Comparison of ENCODE assay signal across 1 cellular context in genomic region chr11:70367071-70367470, GRCh38.
TF ChIP-seq lines count a peak whose summit lies in the region.

No MANE protein-coding gene starts in this region.

TF ChIP-seq in IMR-90, 13 proteins besides CTCF, POLR2A, EP300 and RAD21 (continued from another document):
- peak; percentile 41 for TF ChIP-seq MAFK (IDR thresholded peaks at IDR 0.05; ENCODE audit: low read depth, low read length)
- TF ChIP-seq CEBPB (IDR thresholded peaks at IDR 0.05; ENCODE audit: low read depth, low read length), result no peak
